In the genomic region with DNA sequence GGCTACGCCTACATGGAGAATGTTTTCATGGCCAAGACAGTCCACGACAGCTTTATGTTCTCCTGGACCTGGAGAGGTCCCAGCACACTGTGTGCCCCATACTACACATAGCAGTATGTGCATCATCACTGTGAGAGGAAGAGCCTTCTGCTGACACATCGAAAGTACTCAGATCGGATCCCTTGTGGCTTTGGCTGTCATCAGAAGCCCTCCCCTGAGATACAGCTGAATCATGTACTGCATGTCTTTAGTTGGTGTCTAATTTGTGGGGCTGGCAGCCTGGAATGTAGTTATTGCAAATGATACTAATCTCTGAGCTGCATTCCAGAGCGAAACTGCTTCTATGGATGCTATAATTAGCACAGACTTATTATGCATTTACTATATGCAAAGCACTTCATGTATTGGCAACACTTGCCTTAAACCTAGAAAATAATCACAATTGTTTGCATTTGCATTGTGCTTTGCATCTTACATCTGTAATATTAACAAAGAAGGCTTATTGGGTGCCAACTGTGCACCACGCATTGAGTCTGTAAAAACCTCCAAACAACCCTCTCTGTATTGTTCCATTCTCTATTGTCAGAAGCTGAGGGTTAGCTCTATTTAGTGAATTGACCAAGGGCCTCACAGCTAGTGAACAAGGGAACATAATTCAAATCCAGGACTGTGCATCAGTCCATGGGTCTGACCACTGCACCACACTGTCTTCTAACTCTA, we compare ENCODE assay signal across 8 cellular contexts.
DNase-seq lines count a peak whose midpoint lies in the region; ATAC-seq, FAIRE-seq and TF ChIP-seq lines count a peak whose summit lies in the region.

No MANE protein-coding gene starts in this region.

- TF ChIP-seq EP300 in neural cell (conservative IDR thresholded peaks at IDR 0.05; ENCODE audit: poor library complexity, severe bottlenecking) = no peak
- TF ChIP-seq EP300 in esophagus muscularis mucosa (IDR thresholded peaks at IDR 0.05) = no peak

- peaks cover 2% of the 10 kb centered on the region for H3K36me3 Mint-ChIP-seq in T-helper 17 cell (ENCODE audit: low read depth)
- H3K36me3 Mint-ChIP-seq in central memory CD8-positive, alpha-beta T cell (ENCODE audit: insufficient read depth) = peaks cover 2% of the 10 kb centered on the region

- no peak for TF ChIP-seq CTCF in AG09309 (IDR thresholded peaks at IDR 0.05; ENCODE audit: control insufficient read depth, insufficient read depth, low read depth, low read length, missing control alignments)
- TF ChIP-seq CTCF in neural cell (IDR thresholded peaks at IDR 0.05; ENCODE audit: poor library complexity, severe bottlenecking) = no peak
- TF ChIP-seq CTCF in esophagus muscularis mucosa (IDR thresholded peaks at IDR 0.05) = no peak

- H3K9me3 ChIP-seq in T-helper 17 cell (ENCODE audit: control insufficient read depth, low read length, poor library complexity, severe bottlenecking) = no peaks in the 10 kb centered on the region
- H3K9me3 ChIP-seq in neural cell (ENCODE audit: low read length) = no peaks in the 10 kb centered on the region
- no peaks in the 10 kb centered on the region for H3K9me3 ChIP-seq in esophagus muscularis mucosa

- no peak for TF ChIP-seq POLR2A in esophagus muscularis mucosa (IDR thresholded peaks at IDR 0.05; ENCODE audit: low read depth)

- ATAC-seq in HG03280 (IDR thresholded peaks at IDR 0.05; ENCODE audit: unreplicated experiment) = peak; percentile 89
- peak; percentile 78 for ATAC-seq in T-helper 17 cell
- ATAC-seq in central memory CD8-positive, alpha-beta T cell (replicated peaks; ENCODE audit: extremely low read depth, poor library complexity, severe bottlenecking) = peak; percentile 59

- DNase-seq in AG09309 (ENCODE audit: low read depth) (peak; percentile 78), GM19239 (ENCODE audit: insufficient read length, low spot score) (peak; percentile 52), T-helper 17 cell (peak in 1 of 3 donors; percentile 5), NCI-H2171 (lab: John Stamatoyannopoulos, UW) (no peak), esophagus muscularis mucosa (ENCODE audit: extremely low spot score) (no peak)
- no peak for DNase-seq in central memory CD8-positive, alpha-beta T cell (ENCODE audit: low spot score in 2 of 2)

- H3K27ac ChIP-seq in neural cell (ENCODE audit: low read length) (no peak overlapping the region), esophagus muscularis mucosa (replicated peaks in 1 of 4) (no peak overlapping the region)

- H3K4me3 ChIP-seq in AG09309 (ENCODE audit: control insufficient read depth, low read depth, low read length) (no peak overlapping the region), neural cell (ENCODE audit: low read length) (peak overlapping the region; percentile 12), esophagus muscularis mucosa (no peak overlapping the region)

- 63% methylated on average over 6 of the region's 6 CpGs for WGBS in esophagus muscularis mucosa

- H3F3A ChIP-seq in neural cell (ENCODE audit: insufficient read depth, low read length, poor library complexity, severe bottlenecking) = no peaks in the 10 kb centered on the region

- intact Hi-C loops in esophagus muscularis mucosa (cut with DNase I) = no loop called here

- H3K9me3 Mint-ChIP-seq in central memory CD8-positive, alpha-beta T cell = peaks cover 6% of the 10 kb centered on the region

- H3K4me1 Mint-ChIP-seq in T-helper 17 cell = peaks cover 43% of the 10 kb centered on the region
- H3K4me1 Mint-ChIP-seq in central memory CD8-positive, alpha-beta T cell = peaks cover 15% of the 10 kb centered on the region

- H3K79me2 ChIP-seq in neural cell (replicated peaks; ENCODE audit: insufficient read depth, low read length) = no peaks in the 10 kb centered on the region

- H3K9me2 ChIP-seq in neural cell (ENCODE audit: insufficient read depth, low read length) = no peaks in the 10 kb centered on the region

- H3K36me3 ChIP-seq in neural cell (ENCODE audit: insufficient read depth, low read length) (no peaks in the 10 kb centered on the region), esophagus muscularis mucosa (no peaks in the 10 kb centered on the region)

- no peak overlapping the region for H2AFZ ChIP-seq in neural cell (ENCODE audit: low read depth, low read length)

- peak overlapping the region; percentile 62 for H3K4me3 Mint-ChIP-seq in T-helper 17 cell
- H3K4me3 Mint-ChIP-seq in central memory CD8-positive, alpha-beta T cell = no peak overlapping the region

- no peak overlapping the region for H3K4me2 ChIP-seq in neural cell (ENCODE audit: low read length)

- H3K27ac Mint-ChIP-seq in T-helper 17 cell = peak overlapping the region; percentile 53
- H3K27ac Mint-ChIP-seq in central memory CD8-positive, alpha-beta T cell (ENCODE audit: low read depth) = no peak overlapping the region

- FAIRE-seq in GM19239 (lab: Jason Lieb, UNC) = peak; percentile 93

- TF ChIP-seq RAD21 in neural cell (conservative IDR thresholded peaks at IDR 0.05) = no peak

- H3K27me3 ChIP-seq in neural cell (ENCODE audit: insufficient read depth, low read depth, low read length) = no peaks in the 10 kb centered on the region
- H3K27me3 ChIP-seq in esophagus muscularis mucosa = peaks cover 0 to 3% (median 0%) of the 10 kb centered on the region in 4 donors

- no peaks in the 10 kb centered on the region for H4K20me1 ChIP-seq in neural cell (ENCODE audit: insufficient read depth)

- no peaks in the 10 kb centered on the region for H3K27me3 Mint-ChIP-seq in T-helper 17 cell
- H3K27me3 Mint-ChIP-seq in central memory CD8-positive, alpha-beta T cell = no peaks in the 10 kb centered on the region

- H3K9ac ChIP-seq in neural cell (ENCODE audit: low read length) = no peak overlapping the region

- peaks cover 0 to 5% (median 0%) of the 10 kb centered on the region in 4 donors for H3K4me1 ChIP-seq in esophagus muscularis mucosa

TF ChIP-seq in neural cell, 6 proteins besides CTCF, POLR2A, EP300 and RAD21:
- no peak for TF ChIP-seq TAF1 (IDR thresholded peaks at IDR 0.05; ENCODE audit: low read depth)
- TF ChIP-seq EZH2 (IDR thresholded peaks at IDR 0.05; ENCODE audit: borderline replicate concordance, insufficient read depth, low read length, poor library complexity, severe bottlenecking) = no peak
- TF ChIP-seq POLR2AphosphoS5 (IDR thresholded peaks at IDR 0.05) = no peak

Comparison
In these comparisons a context has a peak if more than half of its experiments do, and no peak if none do; other contexts are left out.
1. DNase-seq: peak in AG09309 (single experiment) and GM19239 (single experiment); none in central memory CD8-positive, alpha-beta T cell (0 of 2), NCI-H2171 (single experiment) and esophagus muscularis mucosa (single experiment).
2. Peak in every context shown above with its lines, with median percentiles within 50 percentile points of each other: ATAC-seq.